In the genomic region with DNA sequence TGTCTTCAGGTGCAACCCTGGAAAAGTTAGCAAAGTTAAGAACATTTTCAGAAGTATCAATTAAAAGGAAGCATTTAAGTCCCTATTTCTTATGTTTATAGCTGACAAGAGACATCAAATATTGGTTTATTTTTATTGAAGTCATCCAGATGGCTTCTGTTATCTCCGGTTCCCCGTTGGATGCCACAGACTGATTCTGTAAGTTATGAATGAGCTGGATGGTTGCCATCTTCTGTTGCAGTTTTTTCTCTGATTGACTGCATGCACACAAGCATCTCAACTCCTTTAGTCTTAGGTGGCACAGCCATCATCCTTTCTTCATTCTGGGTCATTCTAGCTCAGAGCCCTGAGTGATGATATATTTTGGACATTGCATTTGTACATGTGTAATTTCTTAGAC, we compare ENCODE assay signal across 21 cellular contexts. TPM values are rescaled to one million over a fixed set of nuclear protein-coding genes. Genes with fewer than 3 reads are reported as not detected.
DNase-seq lines count a peak whose midpoint lies in the region; ATAC-seq and TF ChIP-seq lines count a peak whose summit lies in the region.
"Had no signal": no experiment of that assay in that cellular context is flagged by ENCODE, and none has a peak within 500 bp of the region (broad histone marks: within the 10 kb centered on the region; RNA-seq: fewer than 3 reads in every experiment).

No MANE protein-coding gene starts in this region.

- no peak overlapping the region for H3K4me2 ChIP-seq in mesenchymal stem cell (ENCODE audit: low read length, poor library complexity, severe bottlenecking)
- H3K4me2 ChIP-seq: KMS-11, PC-9 had no signal

- no peak overlapping the region for H2BK12ac ChIP-seq in mesenchymal stem cell (ENCODE audit: low read length in 2 of 2)

- no peak overlapping the region for H2AK5ac ChIP-seq in mesenchymal stem cell (ENCODE audit: low read length, severe bottlenecking)

- peak overlapping the region; percentile 93 for H3K27ac ChIP-seq in mesodermal cell (ENCODE audit: low read depth, low read length, severe bottlenecking)
- H3K27ac ChIP-seq in mesenchymal stem cell (ENCODE audit: low read length, poor library complexity, severe bottlenecking) = no peak overlapping the region
- H3K27ac ChIP-seq: BLaER1 treated with 17β-estradiol and CSF1 and Interleukin-3, amounts not matched to agents 10 nM and 100 nM; KMS-11; PC-9 had no signal

- no peaks in the 10 kb centered on the region for H3K4me1 Mint-ChIP-seq in activated T-helper 1 cell treated with anti-CD3 and anti-CD28 coated beads, Interleukin-12 subunit alpha, Interleukin-12 subunit beta, Interleukin-2, Interleukin-4 antibody, amounts not matched to agents 30 ng/mL and 10 ng/mL and 1 ng/mL, durations not matched to agents 14 hours and 24 hours and 36 hours (ENCODE audit: low read depth)

- H4K8ac ChIP-seq in mesenchymal stem cell (ENCODE audit: low read length) = no peak overlapping the region

- H2BK5ac ChIP-seq in mesenchymal stem cell (ENCODE audit: low read depth, low read length, poor library complexity, severe bottlenecking) = no peak overlapping the region

- H3K4me3 ChIP-seq in BE2C (ENCODE audit: low read depth, low read length) (no peak overlapping the region), mesodermal cell (ENCODE audit: extremely low read depth, insufficient read depth, low read length, poor library complexity, severe bottlenecking) (no peak overlapping the region), mesenchymal stem cell (ENCODE audit: insufficient read depth in 1 of 2, low read depth in 1 of 2, low read length in 2 of 2) (no peak overlapping the region)
- H3K4me3 ChIP-seq: BLaER1 treated with 17β-estradiol and CSF1 and Interleukin-3, amounts not matched to agents 10 nM and 100 nM; PC-9 had no signal

- no peaks in the 10 kb centered on the region for H3K27me3 ChIP-seq in BE2C
- no peaks in the 10 kb centered on the region for H3K27me3 ChIP-seq in mesenchymal stem cell (ENCODE audit: control insufficient read depth in 1 of 2, insufficient read depth in 1 of 2, low read length in 2 of 2)

- peaks cover 4% of the 10 kb centered on the region for H3K27me3 Mint-ChIP-seq in activated T-helper 1 cell treated with anti-CD3 and anti-CD28 coated beads, Interleukin-12 subunit alpha, Interleukin-12 subunit beta, Interleukin-2, Interleukin-4 antibody, amounts not matched to agents 30 ng/mL and 10 ng/mL and 1 ng/mL, durations not matched to agents 14 hours and 24 hours and 36 hours (ENCODE audit: insufficient read depth)

- TF ChIP-seq CTCF in BE2C (IDR thresholded peaks at IDR 0.05; ENCODE audit: low read depth, low read length) = no peak

- no peak overlapping the region for H3K9ac ChIP-seq in mesenchymal stem cell (ENCODE audit: low read length)
- H3K9ac ChIP-seq: BLaER1 treated with 17β-estradiol and CSF1 and Interleukin-3, amounts not matched to agents 10 nM and 100 nM; KMS-11 had no signal

- no peak overlapping the region for H3K14ac ChIP-seq in mesenchymal stem cell (ENCODE audit: low read length in 2 of 2)

- H3K9me3 Mint-ChIP-seq in activated T-helper 1 cell treated with anti-CD3 and anti-CD28 coated beads, Interleukin-12 subunit alpha, Interleukin-12 subunit beta, Interleukin-2, Interleukin-4 antibody, amounts not matched to agents 30 ng/mL and 10 ng/mL and 1 ng/mL, durations not matched to agents 14 hours and 24 hours and 36 hours = no peaks in the 10 kb centered on the region
- H3K9me3 Mint-ChIP-seq: CD4-positive, alpha-beta T cell; H9 had no signal

- no peak overlapping the region for H4K91ac ChIP-seq in mesenchymal stem cell (ENCODE audit: low read length)

- ATAC-seq in HG03045 (IDR thresholded peaks at IDR 0.05; ENCODE audit: unreplicated experiment) = no peak

- H3K4me1 ChIP-seq in BE2C (peaks cover 16% of the 10 kb centered on the region), mesodermal cell (ENCODE audit: control insufficient read depth, insufficient read depth, low read length, poor library complexity, severe bottlenecking) (peaks cover 37% of the 10 kb centered on the region), mesenchymal stem cell (ENCODE audit: control insufficient read depth, insufficient read depth, low read depth, low read length) (peaks cover 3% of the 10 kb centered on the region)

- no peak overlapping the region for H3K23ac ChIP-seq in mesenchymal stem cell (ENCODE audit: low read length in 2 of 2)

- DNase-seq in BE2C (peak; percentile 30), NCI-H1694 (lab: John Stamatoyannopoulos, UW) (peak; percentile 21), amniotic epithelial cell (ENCODE audit: low read depth) (peak; percentile 61), mesenchymal stem cell (no peak)
- no peak for DNase-seq in activated T-helper 1 cell treated with anti-CD3 and anti-CD28 coated beads, Interleukin-12 subunit alpha, Interleukin-12 subunit beta, Interleukin-2, Interleukin-4 antibody, amounts not matched to agents 30 ng/mL and 10 ng/mL and 1 ng/mL, durations not matched to agents 14 hours and 24 hours and 36 hours (ENCODE audit: low spot score)
- DNase-seq: CD4-positive, alpha-beta T cell; H9; MM.1S; NCI-H2081 treated with DMSO at 0.1 percent for 48 hours; NCI-H446 treated with DMSO at 0.1 percent for 48 hours; NCI-H526; Right ventricle myocardium superior; RPMI8226 had no signal

- no peak overlapping the region for H3K4me3 Mint-ChIP-seq in activated T-helper 1 cell treated with anti-CD3 and anti-CD28 coated beads, Interleukin-12 subunit alpha, Interleukin-12 subunit beta, Interleukin-2, Interleukin-4 antibody, amounts not matched to agents 30 ng/mL and 10 ng/mL and 1 ng/mL, durations not matched to agents 14 hours and 24 hours and 36 hours
- H3K4me3 Mint-ChIP-seq: CD4-positive, alpha-beta T cell; H9; IgD-negative memory B cell had no signal

- H3K36me3 Mint-ChIP-seq in activated T-helper 1 cell treated with anti-CD3 and anti-CD28 coated beads, Interleukin-12 subunit alpha, Interleukin-12 subunit beta, Interleukin-2, Interleukin-4 antibody, amounts not matched to agents 30 ng/mL and 10 ng/mL and 1 ng/mL, durations not matched to agents 14 hours and 24 hours and 36 hours (ENCODE audit: low read depth) = no peaks in the 10 kb centered on the region
- H3K36me3 Mint-ChIP-seq: IgD-negative memory B cell had no signal

- intact Hi-C loops in activated T-helper 1 cell treated with anti-CD3 and anti-CD28 coated beads, Interleukin-12 subunit alpha, Interleukin-12 subunit beta, Interleukin-2, Interleukin-4 antibody, amounts not matched to agents 30 ng/mL and 10 ng/mL and 1 ng/mL, durations not matched to agents 14 hours and 24 hours and 36 hours (cut with micrococcal nuclease) = no loop called here

- H3K9me3 ChIP-seq in BE2C (no peaks in the 10 kb centered on the region), mesodermal cell (ENCODE audit: control insufficient read depth, low read length) (no peaks in the 10 kb centered on the region), mesenchymal stem cell (ENCODE audit: control insufficient read depth, low read length) (no peaks in the 10 kb centered on the region)
- H3K9me3 ChIP-seq: BLaER1 treated with 17β-estradiol and CSF1 and Interleukin-3, amounts not matched to agents 10 nM and 100 nM had no signal

- H2BK120ac ChIP-seq in mesenchymal stem cell (ENCODE audit: low read depth, low read length) = no peak overlapping the region

- H2BK15ac ChIP-seq in mesenchymal stem cell (ENCODE audit: low read depth, poor library complexity, severe bottlenecking) = no peak overlapping the region

- no CpG with 5 or more reads among the region's 2 CpGs for WGBS in mesodermal cell (ENCODE audit: insufficient coverage in 2 of 2), 2 experiments
- WGBS in mesenchymal stem cell = 32% methylated on average over 2 of the region's 2 CpGs

- H3K27ac Mint-ChIP-seq in activated T-helper 1 cell treated with anti-CD3 and anti-CD28 coated beads, Interleukin-12 subunit alpha, Interleukin-12 subunit beta, Interleukin-2, Interleukin-4 antibody, amounts not matched to agents 30 ng/mL and 10 ng/mL and 1 ng/mL, durations not matched to agents 14 hours and 24 hours and 36 hours = no peak overlapping the region
- H3K27ac Mint-ChIP-seq: CD4-positive, alpha-beta T cell; H9; IgD-negative memory B cell had no signal

- H3K18ac ChIP-seq in mesenchymal stem cell (ENCODE audit: low read depth in 1 of 2, low read length in 2 of 2) = no peak overlapping the region

- no peaks in the 10 kb centered on the region for H3K36me3 ChIP-seq in BE2C
- H3K36me3 ChIP-seq in mesodermal cell (ENCODE audit: control insufficient read depth, insufficient read depth, low read length) = no peaks in the 10 kb centered on the region
- no peaks in the 10 kb centered on the region for H3K36me3 ChIP-seq in mesenchymal stem cell (ENCODE audit: control insufficient read depth in 1 of 2, insufficient read depth in 2 of 2, low read depth in 1 of 2, low read length in 2 of 2)
- H3K36me3 ChIP-seq: BLaER1 treated with 17β-estradiol and CSF1 and Interleukin-3, amounts not matched to agents 10 nM and 100 nM had no signal

- no peak overlapping the region for H3K4ac ChIP-seq in mesenchymal stem cell (ENCODE audit: low read depth in 1 of 2, low read length in 2 of 2)

- H3K79me1 ChIP-seq in mesenchymal stem cell (replicated peaks; ENCODE audit: low read length, poor library complexity, severe bottlenecking) = no peaks in the 10 kb centered on the region

- H2AFZ ChIP-seq in mesenchymal stem cell (ENCODE audit: low read depth, low read length) = no peak overlapping the region
- H2AFZ ChIP-seq: PC-9 had no signal

RNA-seq across cellular contexts. Expression of gene OXGR1, which starts 10.6 kb away (rescaled TPM):
- not detected for polyA plus RNA-seq in BE2C (2012; ENCODE audit: insufficient read depth, insufficient read length, low read depth)
- polyA plus RNA-seq in mesodermal cell (2013, experiment 1 of 2) = not detected
- polyA plus RNA-seq in mesodermal cell (2013, experiment 2 of 2) = 0.40 TPM
- total RNA-seq in activated T-helper 1 cell treated with anti-CD3 and anti-CD28 coated beads, Interleukin-12 subunit alpha, Interleukin-12 subunit beta, Interleukin-2, Interleukin-4 antibody, amounts not matched to agents 30 ng/mL and 10 ng/mL and 1 ng/mL, durations not matched to agents 14 hours and 24 hours and 36 hours = not detected in 2 replicates
- polyA plus RNA-seq in mesenchymal stem cell (2013, experiment 1 of 2) = not detected
- not detected for polyA plus RNA-seq in mesenchymal stem cell (2013, experiment 2 of 2)
- total RNA-seq: A172; CD4-positive, alpha-beta T cell; G401; H9; PC-9; Right ventricle myocardium superior had no signal
- polyA plus RNA-seq: IgD-negative memory B cell had no signal

Comparison
In these comparisons a context has a peak if more than half of its experiments do, and no peak if none do; other contexts are left out.
1. DNase-seq: peak in BE2C (single experiment), NCI-H1694 (single experiment) and amniotic epithelial cell (single experiment); none in activated T-helper 1 cell treated with anti-CD3 and anti-CD28 coated beads, Interleukin-12 subunit alpha, Interleukin-12 subunit beta, Interleukin-2, Interleukin-4 antibody, amounts not matched to agents 30 ng/mL and 10 ng/mL and 1 ng/mL, durations not matched to agents 14 hours and 24 hours and 36 hours (single experiment) and mesenchymal stem cell (single experiment).